Comparison of ENCODE assay signal across 8 cellular contexts in the genomic region with DNA sequence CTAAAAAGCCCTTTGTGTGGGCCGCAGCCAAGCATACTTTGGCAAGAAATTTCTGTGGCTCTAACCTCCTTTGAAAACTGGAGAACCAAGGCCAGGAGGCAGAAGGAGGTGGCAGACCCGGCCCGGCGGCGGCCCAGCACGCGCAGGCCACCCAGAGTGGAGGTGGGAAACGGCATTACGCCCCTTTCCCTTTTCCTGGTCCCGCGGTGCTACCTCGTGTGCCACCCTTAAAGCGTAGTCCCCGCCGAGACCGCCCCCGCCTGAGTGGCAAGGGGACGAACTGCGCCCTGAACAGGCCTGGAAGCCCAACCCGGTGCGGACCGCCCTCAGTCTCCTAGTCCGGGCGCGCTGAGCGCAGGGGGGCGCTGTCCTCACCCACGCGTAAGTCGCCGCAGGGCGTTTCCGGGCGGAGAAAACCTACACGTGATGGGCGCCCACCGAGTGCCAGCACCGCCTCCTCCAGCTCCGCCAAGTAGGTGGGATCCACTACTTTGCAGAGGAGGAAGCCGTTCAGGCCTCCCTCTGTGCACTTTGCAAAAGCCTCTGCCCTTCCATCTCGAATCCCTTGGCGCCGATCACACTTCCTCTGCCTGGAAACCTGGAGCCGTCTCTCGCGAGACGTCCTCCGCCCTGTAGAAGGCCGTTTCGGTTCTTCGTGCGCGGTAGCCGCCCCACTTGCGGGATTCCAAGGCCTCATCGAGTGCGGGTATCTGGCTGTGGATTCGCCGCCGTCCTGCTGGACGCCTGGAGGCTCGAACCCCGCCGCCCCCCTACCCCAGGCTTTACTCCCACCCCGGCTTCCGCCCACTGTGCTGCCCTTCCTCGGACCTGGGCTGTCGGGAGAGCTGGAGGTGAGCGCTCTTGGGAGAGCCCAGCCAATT. TPM values are rescaled to one million over a fixed set of nuclear protein-coding genes. Genes with fewer than 3 reads are reported as not detected.
A peak's percentile ranks its signal among the peaks of the same experiment; 100 is the strongest.
DNase-seq lines count a peak whose midpoint lies in the region; ATAC-seq and TF ChIP-seq lines count a peak whose summit lies in the region.

A gene with protein sequence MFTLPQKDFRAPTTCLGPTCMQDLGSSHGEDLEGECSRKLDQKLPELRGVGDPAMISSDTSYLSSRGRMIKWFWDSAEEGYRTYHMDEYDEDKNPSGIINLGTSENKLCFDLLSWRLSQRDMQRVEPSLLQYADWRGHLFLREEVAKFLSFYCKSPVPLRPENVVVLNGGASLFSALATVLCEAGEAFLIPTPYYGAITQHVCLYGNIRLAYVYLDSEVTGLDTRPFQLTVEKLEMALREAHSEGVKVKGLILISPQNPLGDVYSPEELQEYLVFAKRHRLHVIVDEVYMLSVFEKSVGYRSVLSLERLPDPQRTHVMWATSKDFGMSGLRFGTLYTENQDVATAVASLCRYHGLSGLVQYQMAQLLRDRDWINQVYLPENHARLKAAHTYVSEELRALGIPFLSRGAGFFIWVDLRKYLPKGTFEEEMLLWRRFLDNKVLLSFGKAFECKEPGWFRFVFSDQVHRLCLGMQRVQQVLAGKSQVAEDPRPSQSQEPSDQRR (plus strand): TSS at position 420 of the 881 bp plus-strand sequence. CDS start 1,358 bp downstream, outside the sequence.

- WGBS in endodermal cell (ENCODE audit: insufficient coverage in 1 of 2, insufficient read length in 1 of 2), 2 experiments = 12% methylated on average over 41 to 69 of the region's 69 CpGs
- 7% methylated on average over 63 to 64 of the region's 69 CpGs for WGBS in mesodermal cell (ENCODE audit: insufficient coverage in 2 of 2), 2 experiments

- ATAC-seq in GM19395 (IDR thresholded peaks at IDR 0.05; ENCODE audit: unreplicated experiment) (peak; percentile 97), HG03521 (IDR thresholded peaks at IDR 0.05; ENCODE audit: unreplicated experiment) (peak; percentile 97)

- H3K4me3 Mint-ChIP-seq in endodermal cell = peak within 1 kb of the TSS; percentile 75

- H3K9me3 ChIP-seq in endodermal cell (ENCODE audit: control insufficient read depth, low read length) = no peaks in the 10 kb centered on the region
- no peaks in the 10 kb centered on the region for H3K9me3 ChIP-seq in mesodermal cell (ENCODE audit: control insufficient read depth, low read length)

- H3K9ac ChIP-seq in endodermal cell (ENCODE audit: extremely low read depth, low read length, poor library complexity, severe bottlenecking) = peak within 1 kb of the TSS; percentile 48

- H3K4me3 ChIP-seq in endodermal cell (ENCODE audit: low read length) (peak within 1 kb of the TSS; percentile 76), mesodermal cell (ENCODE audit: extremely low read depth, insufficient read depth, low read length, poor library complexity, severe bottlenecking) (peak within 1 kb of the TSS; percentile 46)

- DNase-seq in CD1c-positive myeloid dendritic cell (ENCODE audit: extremely low spot score) (peak; percentile 89), NOMO-1 (lab: John Stamatoyannopoulos, UW; ENCODE audit: unreplicated experiment in 2 of 2) (peak; percentile 93 to 96), endodermal cell (peak; percentile 98)
- DNase-seq in activated CD8-positive, alpha-beta memory T cell treated with anti-CD3 and anti-CD28 coated beads, Interleukin-2, amount 50 U/mL, for 4 hours = peak; percentile 89
- DNase-seq in stimulated activated CD8-positive, alpha-beta memory T cell treated with anti-CD3 and anti-CD28 coated beads, Interleukin-15, amount 100 ng/mL, for 24 hours (ENCODE audit: low read depth) = peak; percentile 69

- H3K36me3 Mint-ChIP-seq in endodermal cell (ENCODE audit: low read depth) = peaks cover 5% of the 10 kb centered on the region

- H3K27ac Mint-ChIP-seq in endodermal cell = peak within 1 kb of the TSS; percentile 87

- H3K27me3 Mint-ChIP-seq in endodermal cell (ENCODE audit: insufficient read depth) = no peaks in the 10 kb centered on the region

- H3K27ac ChIP-seq in endodermal cell (ENCODE audit: low read depth, low read length) (peak within 1 kb of the TSS; percentile 66), mesodermal cell (ENCODE audit: low read depth, low read length, severe bottlenecking) (peak within 1 kb of the TSS; percentile 59)

- H3K36me3 ChIP-seq in endodermal cell (ENCODE audit: control insufficient read depth, insufficient read depth, low read length) (no peaks in the 10 kb centered on the region), mesodermal cell (ENCODE audit: control insufficient read depth, insufficient read depth, low read length) (no peaks in the 10 kb centered on the region)

- H3K4me1 Mint-ChIP-seq in endodermal cell = peaks cover 21% of the 10 kb centered on the region

- peak; percentile 95 for TF ChIP-seq CTCF in endodermal cell (conservative IDR thresholded peaks at IDR 0.05)

- H3K27me3 ChIP-seq in endodermal cell (ENCODE audit: control insufficient read depth, insufficient read depth, low read length, poor library complexity, severe bottlenecking) = no peaks in the 10 kb centered on the region

- H3K4me1 ChIP-seq in endodermal cell (ENCODE audit: control insufficient read depth, insufficient read depth, low read length) = no peaks in the 10 kb centered on the region
- H3K4me1 ChIP-seq in mesodermal cell (ENCODE audit: control insufficient read depth, insufficient read depth, low read length, poor library complexity, severe bottlenecking) = peaks cover 4% of the 10 kb centered on the region

- H3K9me3 Mint-ChIP-seq in endodermal cell = no peaks in the 10 kb centered on the region

RNA-seq across cellular contexts. Expression of the gene that starts here (rescaled TPM):
- total RNA-seq in endodermal cell = 10 to 100 TPM; 10.6 to 16.6 TPM
- 5.1 TPM for polyA plus RNA-seq in endodermal cell (2013, experiment 1 of 2)
- 5.1 TPM for polyA plus RNA-seq in endodermal cell (2013, experiment 2 of 2)
- polyA plus RNA-seq in mesodermal cell (2013, experiment 1 of 2) = 6.2 TPM
- 4.4 TPM for polyA plus RNA-seq in mesodermal cell (2013, experiment 2 of 2)

Comparison
In these comparisons a context has a peak if more than half of its experiments do, and no peak if none do; other contexts are left out.
1. Peak in every context shown above with its lines: DNase-seq, ATAC-seq, H3K4me3 ChIP-seq and H3K27ac ChIP-seq.